ENCODE assay signal across 1 cellular context in the genomic region with DNA sequence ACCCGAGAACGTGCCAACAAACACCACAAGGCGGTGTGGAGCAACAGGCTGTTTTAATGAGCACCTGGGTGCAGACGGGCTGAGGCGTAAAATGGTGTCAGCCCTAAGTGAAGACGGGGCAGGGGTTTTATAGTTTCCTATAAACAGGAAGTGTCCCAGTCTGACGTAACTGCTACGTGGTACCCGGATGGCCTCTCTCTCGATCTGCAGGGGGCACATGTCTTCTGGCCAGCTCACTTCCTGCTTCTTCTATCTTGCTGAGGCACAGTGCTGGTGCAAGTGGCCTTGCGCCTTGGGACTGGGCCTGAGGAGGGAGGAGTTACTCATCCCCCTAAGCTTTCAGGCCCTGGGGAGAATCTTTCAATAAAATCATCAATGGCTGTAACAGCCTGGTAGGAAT.
TF ChIP-seq lines count a peak whose summit lies in the region.

No MANE protein-coding gene starts in this region.

TF ChIP-seq in H1, 55 proteins besides CTCF, POLR2A, EP300 and RAD21:
- TF ChIP-seq KDM5A (IDR thresholded peaks at IDR 0.05; ENCODE audit: low read length) (no peak), TCF12 (IDR thresholded peaks at IDR 0.05; ENCODE audit: low read depth, low read length) (no peak), CBX8 (IDR thresholded peaks at IDR 0.05; ENCODE audit: borderline replicate concordance, low read depth, low read length) (no peak), GABPA (IDR thresholded peaks at IDR 0.05; ENCODE audit: borderline replicate concordance, insufficient read depth, low read length) (no peak), ZNF274 (IDR thresholded peaks at IDR 0.05; ENCODE audit: borderline replicate concordance, extremely low read depth, low read length) (no peak), CHD1 (IDR thresholded peaks at IDR 0.05; ENCODE audit: low read depth, low read length) (no peak), JUN (IDR thresholded peaks at IDR 0.05; ENCODE audit: low read depth, low read length) (no peak)
- TF ChIP-seq, protein P1, sequence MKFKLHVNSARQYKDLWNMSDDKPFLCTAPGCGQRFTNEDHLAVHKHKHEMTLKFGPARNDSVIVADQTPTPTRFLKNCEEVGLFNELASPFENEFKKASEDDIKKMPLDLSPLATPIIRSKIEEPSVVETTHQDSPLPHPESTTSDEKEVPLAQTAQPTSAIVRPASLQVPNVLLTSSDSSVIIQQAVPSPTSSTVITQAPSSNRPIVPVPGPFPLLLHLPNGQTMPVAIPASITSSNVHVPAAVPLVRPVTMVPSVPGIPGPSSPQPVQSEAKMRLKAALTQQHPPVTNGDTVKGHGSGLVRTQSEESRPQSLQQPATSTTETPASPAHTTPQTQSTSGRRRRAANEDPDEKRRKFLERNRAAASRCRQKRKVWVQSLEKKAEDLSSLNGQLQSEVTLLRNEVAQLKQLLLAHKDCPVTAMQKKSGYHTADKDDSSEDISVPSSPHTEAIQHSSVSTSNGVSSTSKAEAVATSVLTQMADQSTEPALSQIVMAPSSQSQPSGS (IDR thresholded peaks at IDR 0.05; ENCODE audit: low read length): no peak
